9 cellular contexts compared by ENCODE assay signal in the genomic region with DNA sequence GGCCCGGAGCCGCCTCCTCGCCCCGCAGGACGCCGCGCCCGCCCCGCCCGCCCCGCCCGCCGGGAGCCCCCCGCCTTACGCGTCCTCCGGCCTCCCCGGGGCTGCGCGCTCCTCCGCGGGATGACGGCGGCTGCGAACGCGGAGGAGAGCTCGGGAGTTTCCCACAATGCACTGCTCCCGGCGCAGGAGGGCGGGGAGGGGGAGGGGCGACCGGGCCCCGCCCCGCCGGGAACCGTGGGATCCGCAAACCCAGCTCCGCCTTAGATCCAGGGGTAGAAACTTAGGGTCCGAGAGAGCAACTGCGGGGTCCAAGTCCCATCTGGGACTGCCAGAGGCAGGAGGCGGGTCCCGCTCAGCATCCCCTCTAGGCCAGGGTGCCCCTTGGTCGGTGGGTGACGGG. TPM values are rescaled to one million over a fixed set of nuclear protein-coding genes. Genes with fewer than 3 reads are reported as not detected.
A peak's percentile ranks its signal among the peaks of the same experiment; 100 is the strongest.
DNase-seq lines count a peak whose midpoint lies in the region; ATAC-seq and TF ChIP-seq lines count a peak whose summit lies in the region.
"Had no signal": no experiment of that assay in that cellular context is flagged by ENCODE, and none has a peak within 500 bp of the region (broad histone marks: within the 10 kb centered on the region; RNA-seq: fewer than 3 reads in every experiment).

Gene CEND1 (minus strand): TSS at position 140 of the 400 bp plus-strand sequence. CDS start 1,514 bp downstream, outside the sequence.

- peaks cover 2% of the 10 kb centered on the region for H3K4me1 ChIP-seq in ovary (ENCODE audit: insufficient read depth)

- in situ Hi-C loops in GM13977 (cut with MboI; ENCODE audit: low pct_unique_long_range_greater_than_20kb, low sequenced_read_pairs, unreplicated experiment), result no loop called here

- no peak within 1 kb of the TSS for H3K27ac Mint-ChIP-seq in activated CD4-positive, alpha-beta T cell treated with anti-CD3 and anti-CD28 coated beads, Interleukin-2, amount 10 ng/mL, durations not matched to agents 7 days and 5 days
- H3K27ac Mint-ChIP-seq in glutamatergic neuron (ENCODE audit: unreplicated experiment), result peak within 1 kb of the TSS; percentile 62

- no peaks in the 10 kb centered on the region for H3K27me3 ChIP-seq in ovary

- POLR2A ChIA-PET in activated CD4-positive, alpha-beta T cell treated with anti-CD3 and anti-CD28 coated beads, Interleukin-2, amount 10 ng/mL, durations not matched to agents 7 days and 5 days (lab: Charles Lee), result no interaction called here

- WGBS in ovary, 3 donors, result 2 to 4% (median 4%) methylated on average over 22 to 45 of the region's 45 CpGs

- H3K27ac ChIP-seq in 22Rv1 (peak within 1 kb of the TSS; percentile 52), ovary (no peak within 1 kb of the TSS)

- no peak within 1 kb of the TSS for H3K4me3 ChIP-seq in ovary
- H3K4me3 ChIP-seq: skin epidermis had no signal

- no peak for TF ChIP-seq EP300 in ovary (IDR thresholded peaks at IDR 0.05)

- H3K36me3 Mint-ChIP-seq in activated CD4-positive, alpha-beta T cell treated with anti-CD3 and anti-CD28 coated beads, Interleukin-2, amount 10 ng/mL, durations not matched to agents 7 days and 5 days (ENCODE audit: low read depth), result peaks cover 4% of the 10 kb centered on the region
- H3K36me3 Mint-ChIP-seq in glutamatergic neuron (ENCODE audit: unreplicated experiment), result no peaks in the 10 kb centered on the region

- no peaks in the 10 kb centered on the region for H3K27me3 Mint-ChIP-seq in activated CD4-positive, alpha-beta T cell treated with anti-CD3 and anti-CD28 coated beads, Interleukin-2, amount 10 ng/mL, durations not matched to agents 7 days and 5 days
- H3K27me3 Mint-ChIP-seq in glutamatergic neuron (ENCODE audit: unreplicated experiment), result peaks cover 3% of the 10 kb centered on the region

- intact Hi-C loops in ovary (cut with DNase I), result no loop called here

- H3K4me3 Mint-ChIP-seq in activated CD4-positive, alpha-beta T cell treated with anti-CD3 and anti-CD28 coated beads, Interleukin-2, amount 10 ng/mL, durations not matched to agents 7 days and 5 days, result no peak within 1 kb of the TSS
- peak within 1 kb of the TSS; percentile 81 for H3K4me3 Mint-ChIP-seq in glutamatergic neuron (ENCODE audit: unreplicated experiment)

- H3K36me3 ChIP-seq in ovary, result no peaks in the 10 kb centered on the region

- CTCF ChIA-PET in activated CD4-positive, alpha-beta T cell treated with anti-CD3 and anti-CD28 coated beads, Interleukin-2, amount 10 ng/mL, durations not matched to agents 7 days and 5 days (lab: Charles Lee), result interaction anchor here (1.1 kb wide), 1 partner anchor 29 kb away, joined by 3 read pairs; the partner anchor contains the start of gene PNPLA2

- H3K9me3 ChIP-seq in ovary, result no peaks in the 10 kb centered on the region

- peak; percentile 78 for DNase-seq in GM13977 (ENCODE audit: low spot score)
- DNase-seq in activated CD4-positive, alpha-beta T cell treated with anti-CD3 and anti-CD28 coated beads, Interleukin-2, amount 10 ng/mL, durations not matched to agents 7 days and 5 days, result peak; percentile 47
- peak; percentile 86 for DNase-seq in glutamatergic neuron
- peak; percentile 67 for DNase-seq in stimulated activated naive CD8-positive, alpha-beta T cell treated with anti-CD3 and anti-CD28 coated beads, Interleukin-15, Interleukin-2, amounts not matched to agents 100 U/mL and 50 U/mL, for 24 hours
- no peak for DNase-seq in OCI-M2 (lab: John Stamatoyannopoulos, UW; ENCODE audit: unreplicated experiment)
- no peak for DNase-seq in ovary

- peak; percentile 11 for ATAC-seq in stimulated activated naive CD8-positive, alpha-beta T cell treated with anti-CD3 and anti-CD28 coated beads, Interleukin-15, Interleukin-2, amounts not matched to agents 100 U/mL and 50 U/mL, for 24 hours
- no peak for ATAC-seq in HG03378 (IDR thresholded peaks at IDR 0.05; ENCODE audit: unreplicated experiment)

- H3K4me1 Mint-ChIP-seq in activated CD4-positive, alpha-beta T cell treated with anti-CD3 and anti-CD28 coated beads, Interleukin-2, amount 10 ng/mL, durations not matched to agents 7 days and 5 days, result peaks cover 13% of the 10 kb centered on the region
- H3K4me1 Mint-ChIP-seq in glutamatergic neuron (ENCODE audit: low read depth, unreplicated experiment), result peaks cover 17% of the 10 kb centered on the region

- no peak for TF ChIP-seq POLR2A in ovary (IDR thresholded peaks at IDR 0.05)

- no peaks in the 10 kb centered on the region for H3K9me3 Mint-ChIP-seq in activated CD4-positive, alpha-beta T cell treated with anti-CD3 and anti-CD28 coated beads, Interleukin-2, amount 10 ng/mL, durations not matched to agents 7 days and 5 days
- peaks cover 9% of the 10 kb centered on the region for H3K9me3 Mint-ChIP-seq in glutamatergic neuron (ENCODE audit: unreplicated experiment)

- no peak for TF ChIP-seq CTCF in 22Rv1 (IDR thresholded peaks at IDR 0.05)
- no peak for TF ChIP-seq CTCF in GM13977 (IDR thresholded peaks at IDR 0.05; ENCODE audit: extremely low read depth, insufficient read depth, missing control alignments)
- TF ChIP-seq CTCF in glutamatergic neuron (IDR thresholded peaks at IDR 0.05; ENCODE audit: partially characterized antibody, unreplicated experiment), result no peak
- TF ChIP-seq CTCF in ovary (IDR thresholded peaks at IDR 0.05), result no peak

RNA-seq across cellular contexts. Expression of gene CEND1, which starts in this region (rescaled TPM):
- total RNA-seq in activated CD4-positive, alpha-beta T cell treated with anti-CD3 and anti-CD28 coated beads, Interleukin-2, amount 10 ng/mL, durations not matched to agents 7 days and 5 days, result under 1 TPM; 0.20 to 0.60 TPM
- 58.7 TPM for total RNA-seq in glutamatergic neuron (ENCODE audit: unreplicated experiment)
- under 1 TPM in 1 of 7 donors, not detected in 6; 0.15 TPM for total RNA-seq in ovary
- under 1 TPM in 1 of 2 donors, not detected in 1; 0.07 TPM for polyA plus RNA-seq in ovary

Comparison
In these comparisons a context has a peak if more than half of its experiments do, and no peak if none do; other contexts are left out.
1. RNA of gene CEND1 (total RNA-seq): 58.7 TPM in glutamatergic neuron (single experiment); 0.20 to 0.60 TPM in activated CD4-positive, alpha-beta T cell treated with anti-CD3 and anti-CD28 coated beads, Interleukin-2, amount 10 ng/mL, durations not matched to agents 7 days and 5 days and 0.15 TPM in ovary; every median in the first group is over 10 times any median in the second.
2. Peak in DNase-seq in activated CD4-positive, alpha-beta T cell treated with anti-CD3 and anti-CD28 coated beads, Interleukin-2, amount 10 ng/mL, durations not matched to agents 7 days and 5 days; RNA of the gene not detected or under 1 TPM.
3. DNase-seq: peak in GM13977 (single experiment), glutamatergic neuron (single experiment) and stimulated activated naive CD8-positive, alpha-beta T cell treated with anti-CD3 and anti-CD28 coated beads, Interleukin-15, Interleukin-2, amounts not matched to agents 100 U/mL and 50 U/mL, for 24 hours (single experiment); none in OCI-M2 (single experiment) and ovary (0 of 5).